ENCODE assay signal across 11 cellular contexts in the genomic region with DNA sequence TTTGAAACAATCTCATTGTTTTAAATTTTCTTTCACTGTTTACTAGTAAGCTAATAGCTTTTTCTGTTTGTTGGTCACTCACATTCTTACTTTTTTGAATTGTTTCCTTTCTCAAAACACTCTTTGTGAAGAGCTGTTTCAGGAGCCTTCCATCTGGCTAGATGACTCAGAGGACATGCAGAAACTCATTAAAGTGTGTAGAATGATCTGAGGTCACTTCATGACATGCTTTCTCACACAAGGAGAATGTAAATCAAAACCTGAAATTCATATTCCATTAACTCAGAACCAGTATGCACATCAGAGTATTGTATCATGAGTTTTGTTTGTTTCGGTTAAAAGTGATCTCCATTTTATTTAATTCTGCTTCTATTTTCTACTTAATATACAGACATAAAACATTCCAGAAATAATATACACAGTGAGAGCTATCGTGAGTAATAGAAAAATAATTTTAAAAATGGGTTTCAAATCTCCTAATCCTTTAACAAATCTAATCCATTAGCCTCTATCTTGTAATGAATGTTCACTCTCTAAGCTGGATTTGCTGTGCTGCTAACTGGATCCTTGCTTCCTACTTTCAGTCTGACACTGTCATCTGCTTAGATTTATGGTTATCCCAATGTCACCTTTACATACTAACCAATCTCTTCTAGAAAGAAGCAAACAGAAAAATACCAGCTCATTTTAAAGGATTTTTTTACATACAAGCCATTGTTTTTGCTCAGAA.
A peak's percentile ranks its signal among the peaks of the same experiment; 100 is the strongest.
DNase-seq lines count a peak whose midpoint lies in the region; ATAC-seq, FAIRE-seq and TF ChIP-seq lines count a peak whose summit lies in the region.
"Had no signal": no experiment of that assay in that cellular context is flagged by ENCODE, and none has a peak within 500 bp of the region (broad histone marks: within the 10 kb centered on the region; RNA-seq: fewer than 3 reads in every experiment).

No MANE protein-coding gene starts in this region.

- WGBS in stomach, 5 donors = 62 to 73% (median 70%) methylated on average over 2 of the region's 2 CpGs

- H3K9me3 Mint-ChIP-seq in chondrocyte (ENCODE audit: low read depth) = peaks cover 4% of the 10 kb centered on the region
- peaks cover 12% of the 10 kb centered on the region for H3K9me3 Mint-ChIP-seq in stimulated activated effector memory CD8-positive, alpha-beta T cell treated with anti-CD3 and anti-CD28 coated beads, Interleukin-12 subunit alpha, Interleukin-12 subunit beta, amount 100 ng/mL, for 72 hours

- H3K36me3 ChIP-seq in stomach = no peaks in the 10 kb centered on the region

- no peaks in the 10 kb centered on the region for H3K9me3 ChIP-seq in stomach

- TF ChIP-seq POLR2A in GM12892 (IDR thresholded peaks at IDR 0.05; ENCODE audit: low read depth, low read length) = no peak
- TF ChIP-seq POLR2A in stomach (IDR thresholded peaks at IDR 0.05) = no peak

- no peaks in the 10 kb centered on the region for H3K4me1 ChIP-seq in stomach

- H3K27me3 Mint-ChIP-seq in chondrocyte (ENCODE audit: low read depth) = no peaks in the 10 kb centered on the region
- H3K27me3 Mint-ChIP-seq: stimulated activated naive B cell treated with anti-CD40 and anti-IgM and Interleukin-4, amounts not matched to agents 10 μg/mL and 1 μg/mL and 100 μg/mL, for 72 hours had no signal

- H3K27ac ChIP-seq in stomach = no peak overlapping the region

- H3K4me1 Mint-ChIP-seq in chondrocyte (ENCODE audit: low read depth) = peaks cover 26% of the 10 kb centered on the region
- H3K4me1 Mint-ChIP-seq in stimulated activated effector memory CD8-positive, alpha-beta T cell treated with anti-CD3 and anti-CD28 coated beads, Interleukin-12 subunit alpha, Interleukin-12 subunit beta, amount 100 ng/mL, for 72 hours = no peaks in the 10 kb centered on the region
- H3K4me1 Mint-ChIP-seq: stimulated activated naive B cell treated with anti-CD40 and anti-IgM and Interleukin-4, amounts not matched to agents 10 μg/mL and 1 μg/mL and 100 μg/mL, for 72 hours had no signal

- H3K4me3 ChIP-seq in stomach = no peak overlapping the region

- peak overlapping the region; percentile 17 for H3K4me3 Mint-ChIP-seq in chondrocyte (ENCODE audit: unreplicated experiment)
- H3K4me3 Mint-ChIP-seq in stimulated activated effector memory CD8-positive, alpha-beta T cell treated with anti-CD3 and anti-CD28 coated beads, Interleukin-12 subunit alpha, Interleukin-12 subunit beta, amount 100 ng/mL, for 72 hours = no peak overlapping the region
- H3K4me3 Mint-ChIP-seq: CD8-positive, alpha-beta T cell; stimulated activated naive B cell treated with anti-CD40 and anti-IgM and Interleukin-4, amounts not matched to agents 10 μg/mL and 1 μg/mL and 100 μg/mL, for 72 hours had no signal

- no peaks in the 10 kb centered on the region for H3K36me3 Mint-ChIP-seq in chondrocyte (ENCODE audit: low read depth)
- no peaks in the 10 kb centered on the region for H3K36me3 Mint-ChIP-seq in stimulated activated effector memory CD8-positive, alpha-beta T cell treated with anti-CD3 and anti-CD28 coated beads, Interleukin-12 subunit alpha, Interleukin-12 subunit beta, amount 100 ng/mL, for 72 hours
- H3K36me3 Mint-ChIP-seq: CD8-positive, alpha-beta T cell; stimulated activated naive B cell treated with anti-CD40 and anti-IgM and Interleukin-4, amounts not matched to agents 10 μg/mL and 1 μg/mL and 100 μg/mL, for 72 hours had no signal

- FAIRE-seq in D721Med (lab: Jason Lieb, UNC) (peak; percentile 99), GM12892 (lab: Jason Lieb, UNC) (no peak)

- TF ChIP-seq CTCF in D721Med (IDR thresholded peaks at IDR 0.05; ENCODE audit: insufficient read depth, missing control alignments) (no peak), chondrocyte (IDR thresholded peaks at IDR 0.05) (no peak), stomach (IDR thresholded peaks at IDR 0.05) (no peak)

- H3K27ac Mint-ChIP-seq in chondrocyte (ENCODE audit: unreplicated experiment) = peak overlapping the region; percentile 72
- H3K27ac Mint-ChIP-seq in stimulated activated effector memory CD8-positive, alpha-beta T cell treated with anti-CD3 and anti-CD28 coated beads, Interleukin-12 subunit alpha, Interleukin-12 subunit beta, amount 100 ng/mL, for 72 hours = no peak overlapping the region
- H3K27ac Mint-ChIP-seq: CD8-positive, alpha-beta T cell; stimulated activated naive B cell treated with anti-CD40 and anti-IgM and Interleukin-4, amounts not matched to agents 10 μg/mL and 1 μg/mL and 100 μg/mL, for 72 hours had no signal

- ATAC-seq in stimulated activated effector memory CD8-positive, alpha-beta T cell treated with anti-CD3 and anti-CD28 coated beads, Interleukin-12 subunit alpha, Interleukin-12 subunit beta, amount 100 ng/mL, for 72 hours = no peak
- ATAC-seq: CD8-positive, alpha-beta T cell; stimulated activated naive B cell treated with anti-CD40 and anti-IgM and Interleukin-4, amounts not matched to agents 10 μg/mL and 1 μg/mL and 100 μg/mL, for 72 hours had no signal

- no peak for TF ChIP-seq EP300 in stomach (IDR thresholded peaks at IDR 0.05)

- DNase-seq in D721Med (ENCODE audit: insufficient read length, low spot score) (no peak), M059J (ENCODE audit: low read depth) (peak; percentile 76), chondrocyte (ENCODE audit: low spot score) (no peak), myocyte (ENCODE audit: low read depth) (peak; percentile 28), NCI-H1930 (lab: John Stamatoyannopoulos, UW) (no peak), GM12892 (ENCODE audit: insufficient read length) (no peak), stomach (no peak)
- DNase-seq in stimulated activated effector memory CD8-positive, alpha-beta T cell treated with anti-CD3 and anti-CD28 coated beads, Interleukin-12 subunit alpha, Interleukin-12 subunit beta, amount 100 ng/mL, for 72 hours (ENCODE audit: low spot score in 2 of 2) = no peak
- DNase-seq: CD8-positive, alpha-beta T cell; stimulated activated naive B cell treated with anti-CD40 and anti-IgM and Interleukin-4, amounts not matched to agents 10 μg/mL and 1 μg/mL and 100 μg/mL, for 72 hours; T1000 had no signal

- no peaks in the 10 kb centered on the region for H3K27me3 ChIP-seq in stomach

- intact Hi-C loops in stomach (cut with DNase I; ENCODE audit: low total_unique reads) = no loop called here

Comparison
In these comparisons a context has a peak if more than half of its experiments do, and no peak if none do; other contexts are left out.
1. DNase-seq: peak in M059J (single experiment) and myocyte (single experiment); none in D721Med (single experiment), chondrocyte (single experiment), NCI-H1930 (0 of 2), GM12892 (single experiment), stomach (single experiment) and stimulated activated effector memory CD8-positive, alpha-beta T cell treated with anti-CD3 and anti-CD28 coated beads, Interleukin-12 subunit alpha, Interleukin-12 subunit beta, amount 100 ng/mL, for 72 hours (0 of 2).